34 cellular contexts compared by ENCODE assay signal in genomic region chr15:69629631-69630161, GRCh38.
DNase-seq lines count a peak whose midpoint lies in the region; ATAC-seq, FAIRE-seq and TF ChIP-seq lines count a peak whose summit lies in the region.
"Had no signal": no experiment of that assay in that cellular context is flagged by ENCODE, and none has a peak within 500 bp of the region (broad histone marks: within the 10 kb centered on the region; RNA-seq: fewer than 3 reads in every experiment).

No MANE protein-coding gene starts in this region.

- H3K4me3 Mint-ChIP-seq in activated CD4-positive, alpha-beta T cell treated with anti-CD3 and anti-CD28 coated beads for 36 hours: no peak overlapping the region
- H3K4me3 Mint-ChIP-seq in activated CD4-positive, alpha-beta T cell treated with anti-CD3 and anti-CD28 coated beads, Interleukin-2, amount 10 ng/mL, durations not matched to agents 7 days and 5 days: no peak overlapping the region
- no peak overlapping the region for H3K4me3 Mint-ChIP-seq in CD14-positive monocyte
- no peak overlapping the region for H3K4me3 Mint-ChIP-seq in activated naive CD8-positive, alpha-beta T cell treated with anti-CD3 and anti-CD28 coated beads, Interleukin-2, amount 50 U/mL, for 24 hours
- H3K4me3 Mint-ChIP-seq: activated naive CD8-positive, alpha-beta T cell; CD4-positive, CD25-positive, alpha-beta regulatory T cell; nephron progenitor cell; T-helper 2 cell treated with Interferon-gamma antibody and Interleukin-4, amounts not matched to agents 5 μg/mL and 100 μg/mL, for 36 hours had no signal

- peaks cover 0 to under 1% (median 0%) of the 10 kb centered on the region in 3 donors for H3K4me1 ChIP-seq in esophagus squamous epithelium
- H3K4me1 ChIP-seq: heart right ventricle, parathyroid adenoma had no signal

- POLR2A ChIA-PET in activated CD4-positive, alpha-beta T cell treated with anti-CD3 and anti-CD28 coated beads for 36 hours (lab: Charles Lee): no interaction called here
- POLR2A ChIA-PET in activated CD4-positive, alpha-beta T cell treated with anti-CD3 and anti-CD28 coated beads, Interleukin-2, amount 10 ng/mL, durations not matched to agents 7 days and 5 days (lab: Charles Lee): no interaction called here

- H3K27me3 Mint-ChIP-seq in activated CD4-positive, alpha-beta T cell treated with anti-CD3 and anti-CD28 coated beads for 36 hours: peaks cover 14% of the 10 kb centered on the region
- H3K27me3 Mint-ChIP-seq in activated CD4-positive, alpha-beta T cell treated with anti-CD3 and anti-CD28 coated beads, Interleukin-2, amount 10 ng/mL, durations not matched to agents 7 days and 5 days: peaks cover 36% of the 10 kb centered on the region
- peaks cover 6 to 8% (median 7%) of the 10 kb centered on the region in 3 donors for H3K27me3 Mint-ChIP-seq in CD14-positive monocyte (ENCODE audit: low read depth in 3 of 3)
- H3K27me3 Mint-ChIP-seq in activated naive CD8-positive, alpha-beta T cell treated with anti-CD3 and anti-CD28 coated beads, Interleukin-2, amount 50 U/mL, for 24 hours: peaks cover 42% of the 10 kb centered on the region

- TF ChIP-seq POLR2A in esophagus squamous epithelium (IDR thresholded peaks at IDR 0.05): no peak

- CTCF ChIA-PET in activated CD4-positive, alpha-beta T cell treated with anti-CD3 and anti-CD28 coated beads for 36 hours (lab: Charles Lee): no interaction called here
- CTCF ChIA-PET in activated CD4-positive, alpha-beta T cell treated with anti-CD3 and anti-CD28 coated beads, Interleukin-2, amount 10 ng/mL, durations not matched to agents 7 days and 5 days (lab: Charles Lee): interaction anchor here (1.0 kb wide), 1 partner anchor 23 kb away, joined by 3 read pairs; no protein-coding TSS in a partner anchor

- FAIRE-seq in GM19239 (lab: Jason Lieb, UNC): no peak
- FAIRE-seq: GM18507 had no signal

- no peaks in the 10 kb centered on the region for H3K9me3 ChIP-seq in esophagus squamous epithelium
- H3K9me3 ChIP-seq: Peyer's patch, stomach, tibial nerve had no signal

- H3K36me3 Mint-ChIP-seq in activated CD4-positive, alpha-beta T cell treated with anti-CD3 and anti-CD28 coated beads for 36 hours (ENCODE audit: low read depth): no peaks in the 10 kb centered on the region
- no peaks in the 10 kb centered on the region for H3K36me3 Mint-ChIP-seq in activated CD4-positive, alpha-beta T cell treated with anti-CD3 and anti-CD28 coated beads, Interleukin-2, amount 10 ng/mL, durations not matched to agents 7 days and 5 days (ENCODE audit: low read depth)
- peaks cover 0 to 2% of the 10 kb centered on the region in 2 donors for H3K36me3 Mint-ChIP-seq in CD14-positive monocyte
- H3K36me3 Mint-ChIP-seq in activated naive CD8-positive, alpha-beta T cell treated with anti-CD3 and anti-CD28 coated beads, Interleukin-2, amount 50 U/mL, for 24 hours (ENCODE audit: low read depth): no peaks in the 10 kb centered on the region
- H3K36me3 Mint-ChIP-seq: activated naive CD8-positive, alpha-beta T cell; CD4-positive, CD25-positive, alpha-beta regulatory T cell had no signal

- H3K27me3 ChIP-seq in esophagus squamous epithelium: peaks cover 0 to 75% (median 0%) of the 10 kb centered on the region in 4 donors
- H3K27me3 ChIP-seq: ascending aorta, Peyer's patch, tibial nerve had no signal

- peak; percentile 49 for DNase-seq in activated CD4-positive, alpha-beta T cell treated with anti-CD3 and anti-CD28 coated beads for 36 hours
- no peak for DNase-seq in activated CD4-positive, alpha-beta T cell treated with anti-CD3 and anti-CD28 coated beads, Interleukin-2, amount 10 ng/mL, durations not matched to agents 7 days and 5 days
- peak; percentile 5 for DNase-seq in CD14-positive monocyte (ENCODE audit: low spot score)
- peak; percentile 51 for DNase-seq in activated naive CD8-positive, alpha-beta T cell treated with anti-CD3 and anti-CD28 coated beads, Interleukin-2, amount 50 U/mL, for 24 hours
- peak; percentile 15 for DNase-seq in stimulated activated CD4-positive, alpha-beta T cell treated with anti-CD3 and anti-CD28 coated beads, Interleukin-4, amount 100 ng/mL, for 48 hours (ENCODE audit: low read depth in 2 of 2)
- no peak for DNase-seq in esophagus squamous epithelium (lab: John Stamatoyannopoulos, UW)
- no peak for DNase-seq in NCI-H1417 treated with DMSO at 0.1 percent for 48 hours (lab: John Stamatoyannopoulos, UW)
- DNase-seq in GM19239 (ENCODE audit: insufficient read length, low spot score): no peak
- DNase-seq: 8988T; CD4-positive, CD25-positive, alpha-beta regulatory T cell; DND-41; foreskin melanocyte; heart right ventricle; kidney glomerular epithelial cell; MM.1S; NCI-H2081; NCI-H226; NCI-H69; nephron progenitor cell; SHP77 treated with DMSO at 0.1 percent for 48 hours; stomach had no signal

- no peak for TF ChIP-seq CTCF in CD14-positive monocyte (IDR thresholded peaks at IDR 0.05)
- no peak for TF ChIP-seq CTCF in esophagus squamous epithelium (IDR thresholded peaks at IDR 0.05)

- H3K36me3 ChIP-seq in esophagus squamous epithelium: no peaks in the 10 kb centered on the region
- H3K36me3 ChIP-seq: ascending aorta, cardiac muscle cell, heart right ventricle, Peyer's patch, stomach, tibial nerve had no signal

- H3K4me1 Mint-ChIP-seq in activated CD4-positive, alpha-beta T cell treated with anti-CD3 and anti-CD28 coated beads for 36 hours: peaks cover 15% of the 10 kb centered on the region
- peaks cover 6% of the 10 kb centered on the region for H3K4me1 Mint-ChIP-seq in activated CD4-positive, alpha-beta T cell treated with anti-CD3 and anti-CD28 coated beads, Interleukin-2, amount 10 ng/mL, durations not matched to agents 7 days and 5 days
- H3K4me1 Mint-ChIP-seq in CD14-positive monocyte: peaks cover 41% of the 10 kb centered on the region
- peaks cover 30% of the 10 kb centered on the region for H3K4me1 Mint-ChIP-seq in activated naive CD8-positive, alpha-beta T cell treated with anti-CD3 and anti-CD28 coated beads, Interleukin-2, amount 50 U/mL, for 24 hours

- 72 to 80% methylated on average over 4 to 10 of the region's 15 CpGs for WGBS in esophagus squamous epithelium, 2 donors

- ATAC-seq in activated CD4-positive, alpha-beta T cell treated with anti-CD3 and anti-CD28 coated beads for 36 hours: peak; percentile 58
- ATAC-seq in activated naive CD8-positive, alpha-beta T cell treated with anti-CD3 and anti-CD28 coated beads, Interleukin-2, amount 50 U/mL, for 24 hours: peak; percentile 86
- ATAC-seq: heart right ventricle had no signal

- H3K27ac Mint-ChIP-seq in activated CD4-positive, alpha-beta T cell treated with anti-CD3 and anti-CD28 coated beads for 36 hours: no peak overlapping the region
- H3K27ac Mint-ChIP-seq in activated CD4-positive, alpha-beta T cell treated with anti-CD3 and anti-CD28 coated beads, Interleukin-2, amount 10 ng/mL, durations not matched to agents 7 days and 5 days: no peak overlapping the region
- no peak overlapping the region for H3K27ac Mint-ChIP-seq in CD14-positive monocyte
- peak overlapping the region; percentile 63 for H3K27ac Mint-ChIP-seq in activated naive CD8-positive, alpha-beta T cell treated with anti-CD3 and anti-CD28 coated beads, Interleukin-2, amount 50 U/mL, for 24 hours
- H3K27ac Mint-ChIP-seq: activated naive CD8-positive, alpha-beta T cell; activated T-helper 2 cell treated with anti-CD3 and anti-CD28 coated beads, Interferon-gamma antibody, Interleukin-2, Interleukin-4, amounts not matched to agents 10 μg/mL and 5 μg/mL and 100 μg/mL, durations not matched to agents 14 hours and 24 hours and 36 hours; CD4-positive, CD25-positive, alpha-beta regulatory T cell; nephron progenitor cell; T-helper 2 cell treated with Interferon-gamma antibody and Interleukin-4, amounts not matched to agents 5 μg/mL and 100 μg/mL, for 36 hours had no signal

- H3K4me3 ChIP-seq in esophagus squamous epithelium: no peak overlapping the region
- H3K4me3 ChIP-seq: ascending aorta, cardiac muscle cell, coronary artery, heart right ventricle, lung, Peyer's patch, stomach, tibial nerve had no signal

- no peaks in the 10 kb centered on the region for H3K9me3 Mint-ChIP-seq in activated CD4-positive, alpha-beta T cell treated with anti-CD3 and anti-CD28 coated beads for 36 hours (ENCODE audit: low read depth)
- peaks cover 3% of the 10 kb centered on the region for H3K9me3 Mint-ChIP-seq in activated CD4-positive, alpha-beta T cell treated with anti-CD3 and anti-CD28 coated beads, Interleukin-2, amount 10 ng/mL, durations not matched to agents 7 days and 5 days
- peaks cover 0 to 2% (median 0%) of the 10 kb centered on the region in 7 donors for H3K9me3 Mint-ChIP-seq in CD14-positive monocyte
- H3K9me3 Mint-ChIP-seq in activated naive CD8-positive, alpha-beta T cell treated with anti-CD3 and anti-CD28 coated beads, Interleukin-2, amount 50 U/mL, for 24 hours: no peaks in the 10 kb centered on the region
- H3K9me3 Mint-ChIP-seq: activated T-helper 2 cell treated with anti-CD3 and anti-CD28 coated beads, Interferon-gamma antibody, Interleukin-2, Interleukin-4, amounts not matched to agents 10 μg/mL and 5 μg/mL and 100 μg/mL, durations not matched to agents 14 hours and 24 hours and 36 hours; nephron progenitor cell; T-helper 2 cell treated with Interferon-gamma antibody and Interleukin-4, amounts not matched to agents 5 μg/mL and 100 μg/mL, for 36 hours had no signal

- H3K27ac ChIP-seq in esophagus squamous epithelium: no peak overlapping the region
- H3K27ac ChIP-seq: ascending aorta, cardiac muscle cell, coronary artery, heart right ventricle, HL-60, KMS-11, parathyroid adenoma, Peyer's patch, stomach, tibial nerve had no signal

- intact Hi-C loops in activated CD4-positive, alpha-beta T cell treated with anti-CD3 and anti-CD28 coated beads for 36 hours (cut with DNase I, micrococcal nuclease): no loop called here
- intact Hi-C loops in CD14-positive monocyte (cut with micrococcal nuclease) (no loop called here), esophagus squamous epithelium (cut with DNase I) (no loop called here)

Comparison
In these comparisons a context has a peak if more than half of its experiments do, and no peak if none do; other contexts are left out.
1. DNase-seq: peak in activated CD4-positive, alpha-beta T cell treated with anti-CD3 and anti-CD28 coated beads for 36 hours (single experiment), CD14-positive monocyte (single experiment), activated naive CD8-positive, alpha-beta T cell treated with anti-CD3 and anti-CD28 coated beads, Interleukin-2, amount 50 U/mL, for 24 hours (single experiment) and stimulated activated CD4-positive, alpha-beta T cell treated with anti-CD3 and anti-CD28 coated beads, Interleukin-4, amount 100 ng/mL, for 48 hours (2 of 2); none in activated CD4-positive, alpha-beta T cell treated with anti-CD3 and anti-CD28 coated beads, Interleukin-2, amount 10 ng/mL, durations not matched to agents 7 days and 5 days (single experiment), esophagus squamous epithelium (single experiment), NCI-H1417 treated with DMSO at 0.1 percent for 48 hours (single experiment) and GM19239 (single experiment).